ENCODE assay signal across 10 cellular contexts in the genomic region with DNA sequence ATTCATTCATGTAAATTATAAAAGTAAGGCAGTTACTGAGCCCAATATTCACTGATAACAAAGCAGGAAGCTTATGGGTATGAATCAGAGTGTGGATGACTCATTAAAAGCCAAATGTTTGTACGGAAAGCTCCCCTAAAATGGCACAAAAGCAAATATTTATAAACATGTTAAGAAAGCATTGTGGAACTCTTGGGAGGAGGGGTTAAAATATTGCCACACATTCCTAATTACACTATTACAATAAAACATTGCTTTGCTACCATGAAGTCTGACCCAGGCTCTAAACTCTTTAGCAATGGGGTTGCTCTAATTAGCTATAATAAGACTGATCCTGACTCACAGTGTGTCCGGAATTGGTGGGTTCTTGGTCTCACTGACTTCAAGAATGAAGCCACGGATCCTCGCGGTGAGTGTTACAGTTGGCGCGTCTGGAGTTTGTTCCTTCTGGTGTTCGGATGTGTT.
A peak's percentile ranks its signal among the peaks of the same experiment; 100 is the strongest.
DNase-seq lines count a peak whose midpoint lies in the region; ATAC-seq and TF ChIP-seq lines count a peak whose summit lies in the region.
"Had no signal": no experiment of that assay in that cellular context is flagged by ENCODE, and none has a peak within 500 bp of the region (broad histone marks: within the 10 kb centered on the region; RNA-seq: fewer than 3 reads in every experiment).

No MANE protein-coding gene starts in this region.

- no peak for TF ChIP-seq POLR2A in sigmoid colon (IDR thresholded peaks at IDR 0.05)

- TF ChIP-seq CTCF in fibroblast of the aortic adventitia (IDR thresholded peaks at IDR 0.05; ENCODE audit: insufficient read depth, low read length) = no peak
- no peak for TF ChIP-seq CTCF in GM10266 (IDR thresholded peaks at IDR 0.05; ENCODE audit: control insufficient read depth, insufficient read depth, low read depth, missing control alignments)
- TF ChIP-seq CTCF in sigmoid colon (IDR thresholded peaks at IDR 0.05) = no peak

- no peaks in the 10 kb centered on the region for H3K9me3 ChIP-seq in sigmoid colon

- ATAC-seq in SK-N-SH treated with all-trans-retinoic acid at 6 μM for 48 hours = peak; percentile 64
- ATAC-seq in left ventricle myocardium superior = no peak

- no peaks in the 10 kb centered on the region for H3K36me3 ChIP-seq in sigmoid colon

- no peak overlapping the region for H3K27ac ChIP-seq in sigmoid colon

- H3K4me1 ChIP-seq in sigmoid colon = peaks cover 0 to 11% (median 3%) of the 10 kb centered on the region in 4 donors

- 81 to 88% methylated on average over 8 of the region's 8 CpGs for WGBS in sigmoid colon, 2 donors

- intact Hi-C loops in left ventricle myocardium superior (cut with micrococcal nuclease) (no loop called here), sigmoid colon (cut with DNase I) (loop anchor here (10.0 kb wide), 1 partner anchor 225 kb away; a partner anchor contains a TSS)

- DNase-seq in 8988T (peak; percentile 34), GM04504 (ENCODE audit: low read depth) (peak; percentile 71), fibroblast of the aortic adventitia (ENCODE audit: low read depth) (peak; percentile 83), GM10266 (ENCODE audit: extremely low spot score) (no peak), left ventricle myocardium superior (no peak), nucleus accumbens (lab: John Stamatoyannopoulos, UW) (no peak), sigmoid colon (no peak)
- DNase-seq: DMS153, left cardiac atrium had no signal

- H3K4me3 ChIP-seq in fibroblast of the aortic adventitia (ENCODE audit: low read depth, low read length) (no peak overlapping the region), sigmoid colon (no peak overlapping the region)

- H3K27me3 ChIP-seq in sigmoid colon = no peaks in the 10 kb centered on the region

- TF ChIP-seq EP300 in sigmoid colon (IDR thresholded peaks at IDR 0.05) = no peak

TF ChIP-seq in SK-N-SH treated with all-trans-retinoic acid at 6 μM for 48 hours, 23 proteins besides CTCF, POLR2A, EP300 and RAD21:
- TF ChIP-seq TOX (CRISPR knock-in tag; IDR thresholded peaks at IDR 0.05; ENCODE audit: borderline replicate concordance) (no peak), PPARA (CRISPR knock-in tag; IDR thresholded peaks at IDR 0.05; ENCODE audit: borderline replicate concordance) (no peak)
- TF ChIP-seq, protein P1, sequence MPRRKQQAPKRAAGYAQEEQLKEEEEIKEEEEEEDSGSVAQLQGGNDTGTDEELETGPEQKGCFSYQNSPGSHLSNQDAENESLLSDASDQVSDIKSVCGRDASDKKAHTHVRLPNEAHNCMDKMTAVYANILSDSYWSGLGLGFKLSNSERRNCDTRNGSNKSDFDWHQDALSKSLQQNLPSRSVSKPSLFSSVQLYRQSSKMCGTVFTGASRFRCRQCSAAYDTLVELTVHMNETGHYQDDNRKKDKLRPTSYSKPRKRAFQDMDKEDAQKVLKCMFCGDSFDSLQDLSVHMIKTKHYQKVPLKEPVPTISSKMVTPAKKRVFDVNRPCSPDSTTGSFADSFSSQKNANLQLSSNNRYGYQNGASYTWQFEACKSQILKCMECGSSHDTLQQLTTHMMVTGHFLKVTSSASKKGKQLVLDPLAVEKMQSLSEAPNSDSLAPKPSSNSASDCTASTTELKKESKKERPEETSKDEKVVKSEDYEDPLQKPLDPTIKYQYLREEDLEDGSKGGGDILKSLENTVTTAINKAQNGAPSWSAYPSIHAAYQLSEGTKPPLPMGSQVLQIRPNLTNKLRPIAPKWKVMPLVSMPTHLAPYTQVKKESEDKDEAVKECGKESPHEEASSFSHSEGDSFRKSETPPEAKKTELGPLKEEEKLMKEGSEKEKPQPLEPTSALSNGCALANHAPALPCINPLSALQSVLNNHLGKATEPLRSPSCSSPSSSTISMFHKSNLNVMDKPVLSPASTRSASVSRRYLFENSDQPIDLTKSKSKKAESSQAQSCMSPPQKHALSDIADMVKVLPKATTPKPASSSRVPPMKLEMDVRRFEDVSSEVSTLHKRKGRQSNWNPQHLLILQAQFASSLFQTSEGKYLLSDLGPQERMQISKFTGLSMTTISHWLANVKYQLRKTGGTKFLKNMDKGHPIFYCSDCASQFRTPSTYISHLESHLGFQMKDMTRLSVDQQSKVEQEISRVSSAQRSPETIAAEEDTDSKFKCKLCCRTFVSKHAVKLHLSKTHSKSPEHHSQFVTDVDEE (CRISPR knock-in tag; IDR thresholded peaks at IDR 0.05) = no peak
TF ChIP-seq in SK-N-SH treated with all-trans-retinoic acid at 6 μM for 48 hours: peak in this region for 0.

Comparison
In these comparisons a context has a peak if more than half of its experiments do, and no peak if none do; other contexts are left out.
1. DNase-seq: peak in 8988T (single experiment), GM04504 (single experiment) and fibroblast of the aortic adventitia (single experiment); none in GM10266 (single experiment), left ventricle myocardium superior (single experiment), nucleus accumbens (0 of 56) and sigmoid colon (single experiment).